ENCODE assay signal across 1 cellular context in the genomic region with DNA sequence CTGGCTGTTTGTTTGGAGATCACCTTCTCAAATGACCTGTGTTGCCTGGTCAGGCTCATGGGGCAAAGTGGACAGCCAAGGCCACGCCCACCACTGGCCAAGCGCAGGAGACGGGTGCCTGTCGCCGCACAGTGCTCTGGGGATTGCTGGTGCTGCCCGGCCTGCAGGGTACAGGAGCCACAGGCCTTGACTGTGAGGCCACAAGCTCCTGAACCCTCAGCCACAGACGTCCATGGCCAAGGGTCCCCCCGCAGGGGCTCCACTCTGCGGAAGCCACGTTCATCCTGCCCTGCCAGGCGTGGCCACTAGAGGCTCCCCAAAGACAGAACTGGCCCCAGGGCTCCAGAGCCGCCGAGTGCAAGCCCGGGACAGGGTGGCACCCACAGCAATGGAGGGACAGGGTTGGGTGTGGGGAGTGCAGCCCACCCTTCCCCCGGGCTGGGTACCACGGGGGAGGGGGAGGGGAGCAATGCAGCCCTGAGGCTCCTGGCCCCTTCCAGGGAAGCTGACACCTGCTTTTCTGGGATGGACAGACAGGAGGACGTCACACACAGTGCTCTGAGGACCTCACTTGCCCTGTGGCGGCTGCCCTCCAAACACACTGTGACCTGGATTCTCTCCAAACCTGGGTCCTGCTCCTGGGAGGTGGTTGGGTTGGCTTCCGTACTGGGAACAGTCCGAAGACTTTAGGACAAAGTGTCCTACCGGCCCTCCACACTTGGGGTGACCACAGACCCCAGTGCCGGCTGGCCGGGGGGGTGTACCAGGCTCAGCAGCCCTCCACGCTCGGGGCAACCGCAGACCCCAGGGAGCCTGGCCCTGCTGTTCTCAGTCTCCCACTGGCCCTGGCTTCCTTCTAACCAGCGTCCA.
TF ChIP-seq lines count a peak whose summit lies in the region.

No MANE protein-coding gene starts in this region.

TF ChIP-seq in GM23338, 12 proteins besides CTCF, POLR2A, EP300 and RAD21 (continued from another document):
- TF ChIP-seq, protein P1, sequence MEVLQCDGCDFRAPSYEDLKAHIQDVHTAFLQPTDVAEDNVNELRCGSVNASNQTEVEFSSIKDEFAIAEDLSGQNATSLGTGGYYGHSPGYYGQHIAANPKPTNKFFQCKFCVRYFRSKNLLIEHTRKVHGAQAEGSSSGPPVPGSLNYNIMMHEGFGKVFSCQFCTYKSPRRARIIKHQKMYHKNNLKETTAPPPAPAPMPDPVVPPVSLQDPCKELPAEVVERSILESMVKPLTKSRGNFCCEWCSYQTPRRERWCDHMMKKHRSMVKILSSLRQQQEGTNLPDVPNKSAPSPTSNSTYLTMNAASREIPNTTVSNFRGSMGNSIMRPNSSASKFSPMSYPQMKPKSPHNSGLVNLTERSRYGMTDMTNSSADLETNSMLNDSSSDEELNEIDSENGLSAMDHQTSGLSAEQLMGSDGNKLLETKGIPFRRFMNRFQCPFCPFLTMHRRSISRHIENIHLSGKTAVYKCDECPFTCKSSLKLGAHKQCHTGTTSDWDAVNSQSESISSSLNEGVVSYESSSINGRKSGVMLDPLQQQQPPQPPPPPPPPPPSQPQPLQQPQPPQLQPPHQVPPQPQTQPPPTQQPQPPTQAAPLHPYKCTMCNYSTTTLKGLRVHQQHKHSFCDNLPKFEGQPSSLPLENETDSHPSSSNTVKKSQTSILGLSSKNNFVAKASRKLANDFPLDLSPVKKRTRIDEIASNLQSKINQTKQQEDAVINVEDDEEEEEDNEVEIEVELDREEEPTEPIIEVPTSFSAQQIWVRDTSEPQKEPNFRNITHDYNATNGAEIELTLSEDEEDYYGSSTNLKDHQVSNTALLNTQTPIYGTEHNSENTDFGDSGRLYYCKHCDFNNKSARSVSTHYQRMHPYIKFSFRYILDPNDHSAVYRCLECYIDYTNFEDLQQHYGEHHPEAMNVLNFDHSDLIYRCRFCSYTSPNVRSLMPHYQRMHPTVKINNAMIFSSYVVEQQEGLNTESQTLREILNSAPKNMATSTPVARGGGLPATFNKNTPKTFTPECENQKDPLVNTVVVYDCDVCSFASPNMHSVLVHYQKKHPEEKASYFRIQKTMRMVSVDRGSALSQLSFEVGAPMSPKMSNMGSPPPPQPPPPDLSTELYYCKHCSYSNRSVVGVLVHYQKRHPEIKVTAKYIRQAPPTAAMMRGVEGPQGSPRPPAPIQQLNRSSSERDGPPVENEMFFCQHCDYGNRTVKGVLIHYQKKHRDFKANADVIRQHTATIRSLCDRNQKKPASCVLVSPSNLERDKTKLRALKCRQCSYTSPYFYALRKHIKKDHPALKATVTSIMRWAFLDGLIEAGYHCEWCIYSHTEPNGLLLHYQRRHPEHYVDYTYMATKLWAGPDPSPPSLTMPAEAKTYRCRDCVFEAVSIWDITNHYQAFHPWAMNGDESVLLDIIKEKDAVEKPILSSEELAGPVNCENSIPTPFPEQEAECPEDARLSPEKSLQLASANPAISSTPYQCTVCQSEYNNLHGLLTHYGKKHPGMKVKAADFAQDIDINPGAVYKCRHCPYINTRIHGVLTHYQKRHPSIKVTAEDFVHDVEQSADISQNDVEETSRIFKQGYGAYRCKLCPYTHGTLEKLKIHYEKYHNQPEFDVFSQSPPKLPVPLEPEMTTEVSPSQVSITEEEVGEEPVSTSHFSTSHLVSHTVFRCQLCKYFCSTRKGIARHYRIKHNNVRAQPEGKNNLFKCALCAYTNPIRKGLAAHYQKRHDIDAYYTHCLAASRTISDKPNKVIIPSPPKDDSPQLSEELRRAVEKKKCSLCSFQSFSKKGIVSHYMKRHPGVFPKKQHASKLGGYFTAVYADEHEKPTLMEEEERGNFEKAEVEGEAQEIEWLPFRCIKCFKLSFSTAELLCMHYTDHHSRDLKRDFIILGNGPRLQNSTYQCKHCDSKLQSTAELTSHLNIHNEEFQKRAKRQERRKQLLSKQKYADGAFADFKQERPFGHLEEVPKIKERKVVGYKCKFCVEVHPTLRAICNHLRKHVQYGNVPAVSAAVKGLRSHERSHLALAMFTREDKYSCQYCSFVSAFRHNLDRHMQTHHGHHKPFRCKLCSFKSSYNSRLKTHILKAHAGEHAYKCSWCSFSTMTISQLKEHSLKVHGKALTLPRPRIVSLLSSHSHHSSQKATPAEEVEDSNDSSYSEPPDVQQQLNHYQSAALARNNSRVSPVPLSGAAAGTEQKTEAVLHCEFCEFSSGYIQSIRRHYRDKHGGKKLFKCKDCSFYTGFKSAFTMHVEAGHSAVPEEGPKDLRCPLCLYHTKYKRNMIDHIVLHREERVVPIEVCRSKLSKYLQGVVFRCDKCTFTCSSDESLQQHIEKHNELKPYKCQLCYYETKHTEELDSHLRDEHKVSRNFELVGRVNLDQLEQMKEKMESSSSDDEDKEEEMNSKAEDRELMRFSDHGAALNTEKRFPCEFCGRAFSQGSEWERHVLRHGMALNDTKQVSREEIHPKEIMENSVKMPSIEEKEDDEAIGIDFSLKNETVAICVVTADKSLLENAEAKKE (CRISPR knock-in tag; IDR thresholded peaks at IDR 0.05): no peak
- no peak; the same call in 1 of the 2 replicates for TF ChIP-seq POLR2AphosphoS5 (IDR thresholded peaks at IDR 0.05; ENCODE audit: low read depth)
- no peak for TF ChIP-seq EZH2phosphoT487 (IDR thresholded peaks at IDR 0.05; ENCODE audit: unreplicated experiment)
- TF ChIP-seq STAT1 (IDR thresholded peaks at IDR 0.05; ENCODE audit: unreplicated experiment): no peak
- no peak for TF ChIP-seq ZNF331 (CRISPR knock-in tag; IDR thresholded peaks at IDR 0.05; ENCODE audit: low read depth)
